In the genomic region with DNA sequence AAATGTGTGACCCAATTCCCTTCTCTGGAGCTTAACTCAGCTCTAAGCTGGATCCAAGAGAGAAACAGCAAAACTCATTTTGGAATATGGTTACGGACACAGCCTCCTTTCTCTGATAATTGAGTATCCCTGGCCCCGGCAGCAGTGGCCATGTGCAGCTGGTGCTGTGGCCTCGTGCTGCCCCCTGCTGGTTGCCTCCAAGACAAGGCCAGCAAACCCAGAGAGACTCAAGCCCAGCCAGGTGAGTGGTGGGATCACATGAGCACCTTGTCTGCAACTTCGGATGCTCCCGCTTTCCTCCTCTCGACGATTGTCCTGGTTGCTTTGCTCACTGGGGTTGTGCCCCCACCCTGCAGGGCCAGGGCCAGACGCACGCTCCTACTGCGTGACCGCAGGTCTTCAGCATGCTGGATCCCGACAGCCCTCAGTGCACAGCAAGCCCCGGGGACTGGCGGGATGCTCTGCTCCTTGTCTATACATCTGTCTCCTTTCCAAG, we compare ENCODE assay signal across 8 cellular contexts.
A peak's percentile ranks its signal among the peaks of the same experiment; 100 is the strongest.
DNase-seq lines count a peak whose midpoint lies in the region; ATAC-seq and TF ChIP-seq lines count a peak whose summit lies in the region.

No MANE protein-coding gene starts in this region.

- H3K4me3 ChIP-seq in OCI-LY3 (ENCODE audit: low read length): peak overlapping the region; percentile 33

- H3K79me2 ChIP-seq in OCI-LY3 (ENCODE audit: low read length): no peaks in the 10 kb centered on the region

- no peak overlapping the region for H3K27ac Mint-ChIP-seq in nephron

- H3K36me3 Mint-ChIP-seq in nephron (ENCODE audit: low read depth): no peaks in the 10 kb centered on the region

- no peaks in the 10 kb centered on the region for H3K9me3 Mint-ChIP-seq in nephron

- no peaks in the 10 kb centered on the region for H3K9me3 ChIP-seq in OCI-LY3 (ENCODE audit: insufficient read depth, low read length)

- H3K9ac ChIP-seq in OCI-LY3 (ENCODE audit: low read length): no peak overlapping the region

- H3K4me1 Mint-ChIP-seq in nephron: peaks cover 6% of the 10 kb centered on the region

- H2AFZ ChIP-seq in OCI-LY3 (ENCODE audit: low read depth, low read length): 0 out of 2 replicates have a peak overlapping the region, but pooled peaks have one; percentile 23

- H3K27me3 ChIP-seq in OCI-LY3 (ENCODE audit: low read depth, low read length): peaks cover 4% of the 10 kb centered on the region; the same call in 1 of the 2 replicates

- peaks cover 3% of the 10 kb centered on the region; the same call in 1 of the 2 replicates for H3K4me1 ChIP-seq in OCI-LY3 (ENCODE audit: low read length)

- no peaks in the 10 kb centered on the region for H3K36me3 ChIP-seq in OCI-LY3 (replicated peaks; ENCODE audit: low read depth, low read length)

- DNase-seq in CD1c-positive myeloid dendritic cell (ENCODE audit: extremely low spot score): peak; percentile 65
- peak; percentile 78 to 86 for DNase-seq in activated T-cell treated with anti-CD3 and anti-CD28 coated beads, Interleukin-2, amount 50 U/mL, for 48 hours
- peak; percentile 61 for DNase-seq in fibroblast of peridontal ligament (ENCODE audit: extremely low read depth)
- peak; percentile 67 for DNase-seq in stimulated activated naive CD4-positive, alpha-beta T cell treated with Interleukin-2 at 50 U/mL for 16 hours (lab: John Stamatoyannopoulos, UW)

- TF ChIP-seq CTCF in OCI-LY3 (IDR thresholded peaks at IDR 0.05; ENCODE audit: low read depth, low read length) (peak; percentile 74), nephron (IDR thresholded peaks at IDR 0.05; ENCODE audit: unreplicated experiment in 3 of 3) (peak; percentile 88 to 92 (median 91))

- no peaks in the 10 kb centered on the region for H4K20me1 ChIP-seq in OCI-LY3 (ENCODE audit: insufficient read depth, low read length)

- peaks cover 8% of the 10 kb centered on the region for H3K27me3 Mint-ChIP-seq in nephron (ENCODE audit: low read depth)

- H3K27ac ChIP-seq in OCI-LY3 (ENCODE audit: low read length): no peak overlapping the region

- H3K4me2 ChIP-seq in OCI-LY3 (ENCODE audit: low read length): peak overlapping the region; percentile 59

- no peak overlapping the region for H3K4me3 Mint-ChIP-seq in nephron

- ATAC-seq in GM19035 (IDR thresholded peaks at IDR 0.05; ENCODE audit: unreplicated experiment) (peak; percentile 83), HG03432 (IDR thresholded peaks at IDR 0.05; ENCODE audit: unreplicated experiment) (peak; percentile 90)
